19 cellular contexts compared by ENCODE assay signal in the genomic region with DNA sequence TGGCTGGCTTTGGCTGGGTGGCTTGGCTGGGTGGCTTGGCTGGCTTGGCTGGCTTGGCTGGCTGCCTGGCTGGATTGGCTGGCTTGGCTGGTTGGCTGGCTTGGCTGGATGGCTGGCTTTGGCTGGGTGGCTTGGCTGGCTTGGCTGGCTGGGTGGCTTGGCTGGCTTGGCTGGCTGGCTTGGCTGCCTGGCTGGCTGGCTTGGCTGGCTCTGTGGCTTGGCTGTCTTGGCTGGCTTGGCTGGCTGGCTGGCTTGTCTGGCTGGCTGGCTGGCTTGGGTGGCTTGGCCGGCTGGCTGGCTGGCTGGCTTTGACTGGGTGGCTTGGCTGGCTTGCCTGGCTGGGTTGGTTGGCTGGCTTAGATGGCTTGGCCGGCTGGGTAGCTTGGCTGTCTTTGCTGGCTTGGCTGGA. TPM values are rescaled to one million over a fixed set of nuclear protein-coding genes. Genes with fewer than 3 reads are reported as not detected.
A peak's percentile ranks its signal among the peaks of the same experiment; 100 is the strongest.
DNase-seq lines count a peak whose midpoint lies in the region; ATAC-seq and TF ChIP-seq lines count a peak whose summit lies in the region.
"Not testable (repeated sequence)": the region's sequence is repeated elsewhere in the genome, so short reads cannot be mapped to it uniquely, and the experiment has no call there.
"Had no signal": no experiment of that assay in that cellular context is flagged by ENCODE, and none has a peak within 500 bp of the region (broad histone marks: within the 10 kb centered on the region; RNA-seq: fewer than 3 reads in every experiment).

No MANE protein-coding gene starts in this region.

- 68 to 75% methylated on average over 2 of the region's 2 CpGs for WGBS in testis, 2 donors

- CTCF ChIA-PET in Caco-2 (lab: Charles Lee), result not testable (repeated sequence)

- H3K9me3 ChIP-seq in Caco-2, gastrocnemius medialis, testis: not testable (repeated sequence)

- BruUV-seq in Caco-2 (replicated peaks; lab: Mats Ljungman, UMichigan), result not testable (repeated sequence)

- ATAC-seq in memory B cell (ENCODE audit: low read depth); gastrocnemius medialis: not testable (repeated sequence)

- not testable (repeated sequence) for H3K27ac Mint-ChIP-seq in Caco-2 (ENCODE audit: unreplicated experiment); activated naive CD8-positive, alpha-beta T cell treated with anti-CD3 and anti-CD28 coated beads for 36 hours; endothelial cell (ENCODE audit: unreplicated experiment); memory B cell

- H3K9me3 Mint-ChIP-seq in Caco-2 (ENCODE audit: unreplicated experiment); activated naive CD8-positive, alpha-beta T cell treated with anti-CD3 and anti-CD28 coated beads for 36 hours; endothelial cell (ENCODE audit: unreplicated experiment); memory B cell: not testable (repeated sequence)

- not testable (repeated sequence) for TF ChIP-seq POLR2A in gastrocnemius medialis (IDR thresholded peaks at IDR 0.05); testis (IDR thresholded peaks at IDR 0.05)

- POLR2A ChIA-PET in Caco-2 (lab: Charles Lee), result not testable (repeated sequence)

- H3K27ac ChIP-seq in gastrocnemius medialis, testis: not testable (repeated sequence)

- DNase-seq in Caco-2, result peak; percentile 3 to 54
- DNase-seq in activated CD4-positive, CD25-positive, alpha-beta regulatory T cell treated with anti-CD3 and anti-CD28 coated beads, Interleukin-2, amount 50 U/mL, for 16 hours (ENCODE audit: low read depth, low spot score), result peak; percentile 22
- peak; percentile 4 for DNase-seq in activated T-cell treated with anti-CD3 and anti-CD28 coated beads for 24 hours (ENCODE audit: low read depth)
- peak; percentile 1 for DNase-seq in activated naive CD8-positive, alpha-beta T cell treated with anti-CD3 and anti-CD28 coated beads for 36 hours
- peak; percentile 4 for DNase-seq in endothelial cell (ENCODE audit: low spot score)
- peak; percentile 48 to 55 for DNase-seq in memory B cell (ENCODE audit: low spot score in 2 of 2)
- DNase-seq in gastrocnemius medialis, result peak; percentile 9 to 25
- DNase-seq in testis, result peak; percentile 20

- not testable (repeated sequence) for H3K27me3 ChIP-seq in Caco-2 (replicated peaks; ENCODE audit: control insufficient read depth, insufficient read depth, low read length); gastrocnemius medialis; testis

- H3K36me3 Mint-ChIP-seq in Caco-2 (ENCODE audit: insufficient read depth, unreplicated experiment); activated naive CD8-positive, alpha-beta T cell treated with anti-CD3 and anti-CD28 coated beads for 36 hours; memory B cell: not testable (repeated sequence)
- H3K36me3 Mint-ChIP-seq in endothelial cell (ENCODE audit: low read depth, unreplicated experiment), result peaks cover 13% of the 10 kb centered on the region

- H3K36me3 ChIP-seq in Caco-2 (ENCODE audit: control insufficient read depth, insufficient read depth, low read length); gastrocnemius medialis; testis (ENCODE audit: low read depth, missing control alignments): not testable (repeated sequence)

- not testable (repeated sequence) for H3K4me1 ChIP-seq in Caco-2, gastrocnemius medialis, testis

- not testable (repeated sequence) for H3K27me3 Mint-ChIP-seq in Caco-2 (ENCODE audit: insufficient read depth, unreplicated experiment); activated naive CD8-positive, alpha-beta T cell treated with anti-CD3 and anti-CD28 coated beads for 36 hours; memory B cell
- peaks cover 14% of the 10 kb centered on the region for H3K27me3 Mint-ChIP-seq in endothelial cell (ENCODE audit: unreplicated experiment)

- not testable (repeated sequence) for H3K4me3 ChIP-seq in Caco-2 (ENCODE audit: low read depth, low read length); gastrocnemius medialis; testis

- H3K4me3 Mint-ChIP-seq in Caco-2 (ENCODE audit: unreplicated experiment); activated naive CD8-positive, alpha-beta T cell treated with anti-CD3 and anti-CD28 coated beads for 36 hours; endothelial cell (ENCODE audit: unreplicated experiment); memory B cell: not testable (repeated sequence)

- intact Hi-C loops in Caco-2 (cut with micrococcal nuclease; ENCODE audit: unreplicated experiment); gastrocnemius medialis (cut with DNase I; ENCODE audit: low total_unique reads); testis (cut with DNase I; ENCODE audit: low total_unique reads): not testable (repeated sequence)

- not testable (repeated sequence) for H3K4me1 Mint-ChIP-seq in Caco-2 (ENCODE audit: low read depth, unreplicated experiment); activated naive CD8-positive, alpha-beta T cell treated with anti-CD3 and anti-CD28 coated beads for 36 hours; endothelial cell (ENCODE audit: unreplicated experiment); memory B cell

- TF ChIP-seq CTCF in Caco-2 (IDR thresholded peaks at IDR 0.05; ENCODE audit: insufficient read depth in 1 of 2, low read depth in 1 of 2, low read length in 1 of 2, severe bottlenecking in 1 of 2, unreplicated experiment in 1 of 2); endothelial cell (IDR thresholded peaks at IDR 0.05; ENCODE audit: unreplicated experiment); gastrocnemius medialis (IDR thresholded peaks at IDR 0.05 in 4 of 5, conservative IDR thresholded peaks at IDR 0.05 in 1 of 5); testis (IDR thresholded peaks at IDR 0.05): not testable (repeated sequence)

- in situ Hi-C loops in gastrocnemius medialis (cut with MboI; ENCODE audit: low sequenced_read_pairs in 4 of 4), result not testable (repeated sequence)

RNA-seq across cellular contexts. Expression of gene TP53TG3B, which starts 22.1 kb away (rescaled TPM):
- total RNA-seq in Caco-2 (2022) (not detected in 2 replicates), endothelial cell (ENCODE audit: unreplicated experiment) (not detected), gastrocnemius medialis (not detected), testis (1 to 10 TPM; 1.9 to 5.9 TPM)
- total RNA-seq in activated naive CD8-positive, alpha-beta T cell treated with anti-CD3 and anti-CD28 coated beads for 36 hours, result not detected
- 24.1 TPM for polyA plus RNA-seq in testis (ENCODE audit: insufficient read depth, low read depth, low replicate concordance)
- total RNA-seq: A673; activated CD8-positive, alpha-beta memory T cell treated with anti-CD3 and anti-CD28 coated beads for 36 hours; esophagus muscularis mucosa; frontal cortex; HepG2; kidney epithelial cell; LHCN-M2; SJSA1; T-helper 1 cell treated with Interleukin-12 subunit alpha and Interleukin-12 subunit beta and Interleukin-4 antibody, amounts not matched to agents 30 ng/mL and 1 ng/mL, for 36 hours; upper lobe of right lung had no signal
- polyA plus RNA-seq: BJ, HepG2 had no signal

RNA-seq across cellular contexts. Expression of gene TP53TG3E, which starts 34.4 kb away (rescaled TPM):
- total RNA-seq in Caco-2 (2022) (not detected in 2 replicates), endothelial cell (ENCODE audit: unreplicated experiment) (not detected), gastrocnemius medialis (not detected), testis (not detected)
- not detected for total RNA-seq in activated naive CD8-positive, alpha-beta T cell treated with anti-CD3 and anti-CD28 coated beads for 36 hours
- polyA plus RNA-seq in testis (ENCODE audit: insufficient read depth, low read depth, low replicate concordance), result not detected
- total RNA-seq: A673; activated CD8-positive, alpha-beta memory T cell treated with anti-CD3 and anti-CD28 coated beads for 36 hours; esophagus muscularis mucosa; frontal cortex; HepG2; kidney epithelial cell; LHCN-M2; SJSA1; T-helper 1 cell treated with Interleukin-12 subunit alpha and Interleukin-12 subunit beta and Interleukin-4 antibody, amounts not matched to agents 30 ng/mL and 1 ng/mL, for 36 hours; upper lobe of right lung had no signal
- polyA plus RNA-seq: BJ, HepG2 had no signal

Comparison
In these comparisons a context has a peak if more than half of its experiments do, and no peak if none do; other contexts are left out.
1. DNase-seq: peak in every context shown above with its lines; median percentile 52 in memory B cell; 28 in Caco-2; 22 in activated CD4-positive, CD25-positive, alpha-beta regulatory T cell treated with anti-CD3 and anti-CD28 coated beads, Interleukin-2, amount 50 U/mL, for 16 hours; 20 in testis; 17 in gastrocnemius medialis; 4 in activated T-cell treated with anti-CD3 and anti-CD28 coated beads for 24 hours; 4 in endothelial cell; 1 in activated naive CD8-positive, alpha-beta T cell treated with anti-CD3 and anti-CD28 coated beads for 36 hours.